ENCODE assay signal across 8 cellular contexts in genomic region chr16:10743610-10744369, GRCh38.
DNase-seq lines count a peak whose midpoint lies in the region; ATAC-seq and TF ChIP-seq lines count a peak whose summit lies in the region.

TSS of gene NUBP1 (plus strand) at chr16:10743842. CDS start at chr16:10743864, 22 bp downstream.

- peak; percentile 90 to 91 for DNase-seq in AML-193 (lab: John Stamatoyannopoulos, UW)
- DNase-seq in NCI-H524 (lab: John Stamatoyannopoulos, UW): peak; percentile 97 to 98
- peak; percentile 98 to 100 for DNase-seq in activated CD4-positive, alpha-beta T cell treated with anti-CD3 and anti-CD28 coated beads for 4 hours
- peak; percentile 97 for DNase-seq in kidney tubule cell (ENCODE audit: low spot score)
- peak; percentile 99 to 100 (median 100) for DNase-seq in stimulated activated CD4-positive, alpha-beta T cell treated with anti-CD3 and anti-CD28 coated beads, Interleukin-1b, Interleukin-23, amount 100 ng/mL, for 24 hours (ENCODE audit: low read depth in 4 of 4, low spot score in 1 of 4)

- H3K27ac ChIP-seq in cingulate gyrus (ENCODE audit: low read depth, low read length): peak within 1 kb of the TSS; percentile 99

- peak; percentile 93 for TF ChIP-seq POLR2A in GM19193 (IDR thresholded peaks at IDR 0.05; ENCODE audit: extremely low read depth, insufficient read depth, insufficient read length)

- peak; percentile 74 for ATAC-seq in HG03439 (IDR thresholded peaks at IDR 0.05; ENCODE audit: unreplicated experiment)

Comparison
In these comparisons a context has a peak if more than half of its experiments do, and no peak if none do; other contexts are left out.
1. Peak in every context shown above with its lines: DNase-seq, ATAC-seq and H3K27ac ChIP-seq.